21 cellular contexts compared by ENCODE assay signal in the genomic region with DNA sequence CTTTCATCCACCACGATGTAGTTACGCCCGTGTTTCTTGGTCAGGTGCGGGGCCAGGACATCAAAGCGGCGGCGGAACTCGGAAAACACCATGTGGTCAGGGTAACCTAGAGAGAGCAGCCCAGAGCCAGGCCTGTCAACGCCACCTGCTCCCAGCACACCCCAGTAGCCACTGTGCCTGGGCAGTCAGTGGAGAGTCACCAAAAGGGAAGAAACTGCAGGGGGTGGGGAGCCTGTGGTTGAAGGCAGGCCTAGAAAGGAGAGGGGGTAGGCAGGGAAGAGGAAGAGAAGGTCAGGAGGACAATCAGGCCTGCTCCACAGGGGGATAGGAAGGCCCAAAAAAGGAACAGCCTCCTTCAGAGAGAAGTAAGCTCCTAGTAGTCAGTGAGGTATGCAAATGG.
A peak's percentile ranks its signal among the peaks of the same experiment; 100 is the strongest.
DNase-seq lines count a peak whose midpoint lies in the region; ATAC-seq and TF ChIP-seq lines count a peak whose summit lies in the region.
"Had no signal": no experiment of that assay in that cellular context is flagged by ENCODE, and none has a peak within 500 bp of the region (broad histone marks: within the 10 kb centered on the region; RNA-seq: fewer than 3 reads in every experiment).

No MANE protein-coding gene starts in this region.

- intact Hi-C loops in left ventricle myocardium inferior (cut with micrococcal nuclease), result no loop called here
- intact Hi-C loops in cardiac septum (cut with DNase I), result no loop called here
- intact Hi-C loops in thyroid gland (cut with DNase I), result no loop called here

- DNase-seq in left ventricle myocardium inferior (no peak), cardiac septum (ENCODE audit: low spot score) (no peak), T-helper 17 cell (no peak), medulla oblongata (ENCODE audit: extremely low spot score) (peak; percentile 44), thyroid gland (no peak), SHP77 (lab: John Stamatoyannopoulos, UW) (no peak), neural progenitor cell (ENCODE audit: low spot score) (no peak)
- DNase-seq in NK-92 treated with Interleukin-12 subunit alpha and Interleukin-12 subunit beta, amount 100 ng/mL, for 24 hours (lab: John Stamatoyannopoulos, UW), result no peak
- DNase-seq: activated effector memory CD4-positive, alpha-beta T cell treated with anti-CD3 and anti-CD28 coated beads, Interleukin-2, amount 50 U/mL, for 16 hours; amniotic stem cell; CD8-positive, alpha-beta memory T cell; naive B cell; NCI-H2029 treated with DMSO at 0.1 percent for 48 hours; NCI-H446 treated with DMSO at 0.1 percent for 48 hours; stimulated activated CD4-positive, alpha-beta T cell treated with anti-CD3 and anti-CD28 coated beads, Interleukin-15, amount 100 ng/mL, for 24 hours; stimulated activated naive CD4-positive, alpha-beta T cell treated with Interleukin-2 at 50 U/mL for 16 hours had no signal

- H2AFZ ChIP-seq in neural progenitor cell (replicated peaks), result no peak overlapping the region

- TF ChIP-seq CTCF in left ventricle myocardium inferior (IDR thresholded peaks at IDR 0.05; ENCODE audit: borderline replicate concordance), result no peak
- TF ChIP-seq CTCF in thyroid gland (IDR thresholded peaks at IDR 0.05), result no peak
- no peak for TF ChIP-seq CTCF in neural progenitor cell (IDR thresholded peaks at IDR 0.05)

- no peak for ATAC-seq in T-helper 17 cell
- ATAC-seq: gastroesophageal sphincter, Right ventricle myocardium inferior had no signal

- no peak overlapping the region for H3K4me2 ChIP-seq in neural progenitor cell

- peaks cover 86% of the 10 kb centered on the region for H3K36me3 ChIP-seq in left ventricle myocardium inferior
- peaks cover 27 to 28% of the 10 kb centered on the region in 2 donors for H3K36me3 ChIP-seq in thyroid gland
- no peaks in the 10 kb centered on the region for H3K36me3 ChIP-seq in neural progenitor cell

- peaks cover 27% of the 10 kb centered on the region for H3K36me3 Mint-ChIP-seq in T-helper 17 cell (ENCODE audit: low read depth)
- H3K36me3 Mint-ChIP-seq in neural progenitor cell, result peaks cover 12% of the 10 kb centered on the region

- peaks cover 4% of the 10 kb centered on the region for H4K20me1 ChIP-seq in neural progenitor cell (ENCODE audit: low read depth)

- TF ChIP-seq POLR2A in thyroid gland (IDR thresholded peaks at IDR 0.05), result no peak

- H3K4me3 ChIP-seq in left ventricle myocardium inferior, result no peak overlapping the region
- H3K4me3 ChIP-seq in thyroid gland (replicated peaks in 1 of 3), result no peak overlapping the region
- no peak overlapping the region for H3K4me3 ChIP-seq in neural progenitor cell
- H3K4me3 ChIP-seq: gastroesophageal sphincter, HAP-1 had no signal

- H3K27ac ChIP-seq in left ventricle myocardium inferior (replicated peaks) (peak overlapping the region; percentile 81), thyroid gland (peak overlapping the region in 2 of 3 donors; percentile 14 to 68), neural progenitor cell (no peak overlapping the region)
- H3K27ac ChIP-seq: gastroesophageal sphincter had no signal

- H3K4me3 Mint-ChIP-seq in T-helper 17 cell, result no peak overlapping the region
- H3K4me3 Mint-ChIP-seq in neural progenitor cell, result no peak overlapping the region
- H3K4me3 Mint-ChIP-seq: CD8-positive, alpha-beta memory T cell; central memory CD8-positive, alpha-beta T cell; naive B cell; type B pancreatic cell had no signal

- peaks cover 7% of the 10 kb centered on the region for H3F3A ChIP-seq in neural progenitor cell (ENCODE audit: low read depth)

- no peaks in the 10 kb centered on the region for H3K9me3 Mint-ChIP-seq in neural progenitor cell
- H3K9me3 Mint-ChIP-seq: CD8-positive, alpha-beta memory T cell; central memory CD8-positive, alpha-beta T cell; naive B cell; type B pancreatic cell had no signal

- peaks cover 26% of the 10 kb centered on the region for H3K4me1 Mint-ChIP-seq in T-helper 17 cell
- H3K4me1 Mint-ChIP-seq in neural progenitor cell, result peaks cover 19% of the 10 kb centered on the region

- H3K4me1 ChIP-seq in left ventricle myocardium inferior (peaks cover 72% of the 10 kb centered on the region), thyroid gland (peaks cover 5 to 19% of the 10 kb centered on the region in 2 donors), neural progenitor cell (peaks cover 18% of the 10 kb centered on the region)
- H3K4me1 ChIP-seq: HAP-1 had no signal

- WGBS in thyroid gland, 2 donors, result 89 to 99% methylated on average over 9 of the region's 9 CpGs

- no peak overlapping the region for H3K9ac ChIP-seq in neural progenitor cell

- H3K27me3 ChIP-seq in left ventricle myocardium inferior (ENCODE audit: low read depth) (no peaks in the 10 kb centered on the region), thyroid gland (no peaks in the 10 kb centered on the region), neural progenitor cell (no peaks in the 10 kb centered on the region)
- H3K27me3 ChIP-seq: gastroesophageal sphincter had no signal

- H3K79me2 ChIP-seq in neural progenitor cell (ENCODE audit: low read depth), result no peaks in the 10 kb centered on the region

- H3K27me3 Mint-ChIP-seq in T-helper 17 cell (no peaks in the 10 kb centered on the region), neural progenitor cell (ENCODE audit: insufficient read depth, low read depth) (no peaks in the 10 kb centered on the region)
- H3K27me3 Mint-ChIP-seq: CD8-positive, alpha-beta memory T cell; central memory CD8-positive, alpha-beta T cell; naive B cell had no signal

- H3K9me3 ChIP-seq in left ventricle myocardium inferior (replicated peaks), result no peaks in the 10 kb centered on the region
- no peaks in the 10 kb centered on the region for H3K9me3 ChIP-seq in T-helper 17 cell (ENCODE audit: control insufficient read depth, low read length, poor library complexity, severe bottlenecking)
- H3K9me3 ChIP-seq in thyroid gland, result no peaks in the 10 kb centered on the region
- H3K9me3 ChIP-seq in neural progenitor cell (ENCODE audit: low read depth), result no peaks in the 10 kb centered on the region
- H3K9me3 ChIP-seq: gastroesophageal sphincter, HAP-1 had no signal

- H3K27ac Mint-ChIP-seq in T-helper 17 cell, result peak overlapping the region; percentile 39
- no peak overlapping the region for H3K27ac Mint-ChIP-seq in neural progenitor cell
- H3K27ac Mint-ChIP-seq: type B pancreatic cell had no signal
